In genomic region chr16:1771072-1771863, GRCh38 we compare ENCODE assay signal across 8 cellular contexts. TPM values are rescaled to one million over a fixed set of nuclear protein-coding genes. Genes with fewer than 3 reads are reported as not detected.
A peak's percentile ranks its signal among the peaks of the same experiment; 100 is the strongest.
DNase-seq lines count a peak whose midpoint lies in the region; ATAC-seq, FAIRE-seq and TF ChIP-seq lines count a peak whose summit lies in the region.

TSS of gene NME3 (minus strand) at chr16:1771543. CDS start at chr16:1771534, 9 bp downstream.

- POLR2A ChIA-PET in activated B cell treated with CpG ODN at 0.5 μM for 24 hours (lab: Charles Lee): interaction anchor here (0.5 to 5.6 kb wide), 16 partner anchors 9 to 467 kb away, joined by 3 to 88 read pairs (median 3); partner anchors contain the start of genes FAHD1, JPT2, MAPK8IP3 and NUBP2

- ATAC-seq in activated B cell treated with CpG ODN at 0.5 μM for 24 hours (ENCODE audit: low read depth) (peak; percentile 47), HG02852 (IDR thresholded peaks at IDR 0.05; ENCODE audit: unreplicated experiment) (no peak), HG02973 (IDR thresholded peaks at IDR 0.05; ENCODE audit: unreplicated experiment) (no peak)

- H4K20me1 ChIP-seq in smooth muscle cell (ENCODE audit: low read depth): peaks cover 23% of the 10 kb centered on the region

- peak; percentile 80 for DNase-seq in GM12865 (ENCODE audit: low read depth)
- peak; percentile 63 for DNase-seq in LHCN-M2 (ENCODE audit: low read depth)
- peak; percentile 77 for DNase-seq in activated B cell treated with CpG ODN at 0.5 μM for 24 hours
- DNase-seq in bronchial epithelial cell (ENCODE audit: low read depth): peak; percentile 35
- peak; percentile 74 to 76 (median 75) for DNase-seq in immature natural killer cell
- peak; percentile 35 for DNase-seq in smooth muscle cell (lab: John Stamatoyannopoulos, UW; ENCODE audit: unreplicated experiment)

- no peaks in the 10 kb centered on the region for H3K9me3 Mint-ChIP-seq in activated B cell treated with CpG ODN at 0.5 μM for 24 hours
- H3K9me3 Mint-ChIP-seq in immature natural killer cell: no peaks in the 10 kb centered on the region

- H3K36me3 ChIP-seq in bronchial epithelial cell (ENCODE audit: control insufficient read depth, insufficient read depth, low read length): peaks cover 27% of the 10 kb centered on the region
- H3K36me3 ChIP-seq in smooth muscle cell (ENCODE audit: low read depth): no peaks in the 10 kb centered on the region

- H3K4me3 ChIP-seq in GM12865 (ENCODE audit: low read depth, low read length) (peak within 1 kb of the TSS; percentile 98), bronchial epithelial cell (ENCODE audit: low read depth, low read length) (peak within 1 kb of the TSS; percentile 97), smooth muscle cell (peak within 1 kb of the TSS; percentile 83)

- 2% methylated on average over 46 of the region's 91 CpGs for WGBS in smooth muscle cell (ENCODE audit: low lambda C conversion rate)

- H3K36me3 Mint-ChIP-seq in activated B cell treated with CpG ODN at 0.5 μM for 24 hours (ENCODE audit: low read depth) (peaks cover 42% of the 10 kb centered on the region), immature natural killer cell (no peaks in the 10 kb centered on the region)

- H3K27me3 Mint-ChIP-seq in activated B cell treated with CpG ODN at 0.5 μM for 24 hours: no peaks in the 10 kb centered on the region
- peaks cover 4 to 10% (median 7%) of the 10 kb centered on the region in 3 donors for H3K27me3 Mint-ChIP-seq in immature natural killer cell (ENCODE audit: low read depth in 3 of 3)

- FAIRE-seq in bronchial epithelial cell (lab: Jason Lieb, UNC): no peak

- H3K27me3 ChIP-seq in bronchial epithelial cell (ENCODE audit: control insufficient read depth, insufficient read depth, low read length) (no peaks in the 10 kb centered on the region), smooth muscle cell (ENCODE audit: low read depth) (no peaks in the 10 kb centered on the region)

- peak within 1 kb of the TSS; percentile 87 for H3K4me3 Mint-ChIP-seq in activated B cell treated with CpG ODN at 0.5 μM for 24 hours
- peak within 1 kb of the TSS; percentile 93 to 96 (median 95) for H3K4me3 Mint-ChIP-seq in immature natural killer cell

- no peaks in the 10 kb centered on the region for H3K9me3 ChIP-seq in smooth muscle cell (replicated peaks; ENCODE audit: low read depth)

- peaks cover 8% of the 10 kb centered on the region for H3F3A ChIP-seq in smooth muscle cell (ENCODE audit: low read depth)

- peak within 1 kb of the TSS; percentile 100 for H3K4me2 ChIP-seq in smooth muscle cell

- peaks cover 20% of the 10 kb centered on the region for H3K4me1 ChIP-seq in smooth muscle cell (ENCODE audit: low read depth)

- H3K27ac Mint-ChIP-seq in activated B cell treated with CpG ODN at 0.5 μM for 24 hours (peak within 1 kb of the TSS; percentile 89), immature natural killer cell (peak within 1 kb of the TSS; percentile 85 to 94 (median 92))

- H3K27ac ChIP-seq in smooth muscle cell (ENCODE audit: low read depth): peak within 1 kb of the TSS; percentile 68

- H2AFZ ChIP-seq in smooth muscle cell (ENCODE audit: low read depth): no peak within 1 kb of the TSS

- TF ChIP-seq CTCF in GM12865 (IDR thresholded peaks at IDR 0.05; ENCODE audit: insufficient read depth, low read depth, low read length, missing control alignments) (no peak), activated B cell treated with CpG ODN at 0.5 μM for 24 hours (IDR thresholded peaks at IDR 0.05) (no peak), bronchial epithelial cell (IDR thresholded peaks at IDR 0.05; ENCODE audit: insufficient read depth, low read length, severe bottlenecking) (no peak), smooth muscle cell (IDR thresholded peaks at IDR 0.05; ENCODE audit: borderline replicate concordance, insufficient read depth, poor library complexity, severe bottlenecking) (no peak)

- CTCF ChIA-PET in activated B cell treated with CpG ODN at 0.5 μM for 24 hours (lab: Charles Lee): interaction anchor here (0.6 to 3.3 kb wide), 4 partner anchors 11 to 66 kb away, joined by 3 to 15 read pairs (median 7); partner anchors contain the start of genes MAPK8IP3, NUBP2 and SPSB3

- H3K79me2 ChIP-seq in smooth muscle cell (ENCODE audit: low read depth): peaks cover 24% of the 10 kb centered on the region

- H3K4me1 Mint-ChIP-seq in activated B cell treated with CpG ODN at 0.5 μM for 24 hours (peaks cover 24% of the 10 kb centered on the region), immature natural killer cell (peaks cover 14 to 21% of the 10 kb centered on the region in 2 donors)

- intact Hi-C loops in activated B cell treated with CpG ODN at 0.5 μM for 24 hours (cut with micrococcal nuclease): loop anchor here (2.0 to 5.0 kb wide), 2 partner anchors 158 to 429 kb away; partner anchors contain the start of genes CRAMP1 and IFT140

- peak within 1 kb of the TSS; percentile 86 for H3K9ac ChIP-seq in smooth muscle cell (ENCODE audit: low read depth)

RNA-seq across cellular contexts. Expression of gene NME3, which starts in this region (rescaled TPM):
- total RNA-seq in LHCN-M2 (2014; rRNA removed): 50.9 and 53.5 TPM in 2 replicates
- polyA plus RNA-seq in LHCN-M2 (2012): 60.7 TPM
- 54.1 and 57.8 TPM in 2 replicates for total RNA-seq in activated B cell treated with CpG ODN at 0.5 μM for 24 hours
- total RNA-seq in bronchial epithelial cell: 48.5 and 56.9 TPM in 2 replicates
- polyA plus RNA-seq in immature natural killer cell: 10 to 100 TPM; 49.4 to 96.9 (median 82.4) TPM
- 38.0 and 56.7 TPM in 2 replicates for total RNA-seq in smooth muscle cell
- 85.4 and 94.3 TPM in 2 replicates for polyA plus RNA-seq in smooth muscle cell
